In the genomic region with DNA sequence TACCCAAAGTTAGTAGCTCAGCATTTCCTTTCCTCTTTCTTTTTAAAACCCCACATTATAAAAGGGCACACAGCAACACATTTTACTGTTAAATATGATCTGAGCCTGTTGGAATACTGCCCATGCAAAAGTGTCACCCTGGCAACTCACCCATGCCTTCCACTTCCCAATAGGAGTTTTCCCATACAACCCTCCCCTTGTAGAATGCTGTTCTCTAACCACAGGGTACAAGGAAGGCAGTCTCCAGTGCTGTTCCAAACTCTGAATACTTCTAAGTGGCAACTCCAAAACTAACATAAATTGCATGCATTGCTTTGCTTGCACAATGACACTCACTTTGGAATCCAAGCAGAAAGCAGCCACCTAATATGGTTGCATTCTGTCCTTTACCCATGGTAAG, we compare ENCODE assay signal across 21 cellular contexts.
"Had no signal": no experiment of that assay in that cellular context is flagged by ENCODE, and none has a peak within 500 bp of the region (broad histone marks: within the 10 kb centered on the region; RNA-seq: fewer than 3 reads in every experiment).

No MANE protein-coding gene starts in this region.

- H3K36me3 Mint-ChIP-seq: natural killer cell; stimulated activated naive B cell treated with anti-CD40 and anti-IgM and Interleukin-4, amounts not matched to agents 10 μg/mL and 1 μg/mL and 100 μg/mL, for 72 hours had no signal

- H3K4me3 Mint-ChIP-seq: natural killer cell; neural crest cell; stimulated activated naive B cell treated with anti-CD40 and anti-IgM and Interleukin-4, amounts not matched to agents 10 μg/mL and 1 μg/mL and 100 μg/mL, for 72 hours; stimulated activated naive CD8-positive, alpha-beta T cell treated with anti-CD3 and anti-CD28 coated beads, Interleukin-15, Interleukin-2, amounts not matched to agents 100 ng/mL and 50 ng/mL, for 24 hours had no signal

- DNase-seq: dorsolateral prefrontal cortex; effector CD4-positive, alpha-beta T cell; gastrocnemius medialis; head of caudate nucleus; left ventricle myocardium superior; lower lobe of right lung; natural killer cell; pancreas; right lobe of liver; small intestine; stimulated activated CD4-positive, alpha-beta T cell treated with anti-CD3 and anti-CD28 coated beads, Interleukin-15, amount 100 ng/mL, for 24 hours; stimulated activated CD4-positive, alpha-beta T cell treated with anti-CD3 and anti-CD28 coated beads, Interleukin-2, amount 100 ng/mL, for 48 hours; stimulated activated naive B cell treated with anti-CD40 and anti-IgM and Interleukin-4, amounts not matched to agents 10 μg/mL and 1 μg/mL and 100 μg/mL, for 72 hours; transverse colon; upper lobe of right lung had no signal

- FAIRE-seq: keratinocyte, small intestine had no signal

- H3K9me3 Mint-ChIP-seq: stimulated activated naive CD8-positive, alpha-beta T cell treated with anti-CD3 and anti-CD28 coated beads, Interleukin-15, Interleukin-2, amounts not matched to agents 100 ng/mL and 50 ng/mL, for 24 hours had no signal

- H3K4me1 ChIP-seq: gastrocnemius medialis, lower lobe of right lung, right lobe of liver, transverse colon, upper lobe of right lung, vagina had no signal

- H3K4me3 ChIP-seq: dorsolateral prefrontal cortex, gastrocnemius medialis, lower lobe of right lung, pancreas, right lobe of liver, thoracic aorta, transverse colon, upper lobe of right lung, vagina had no signal

- H3K27ac Mint-ChIP-seq: natural killer cell; stimulated activated naive B cell treated with anti-CD40 and anti-IgM and Interleukin-4, amounts not matched to agents 10 μg/mL and 1 μg/mL and 100 μg/mL, for 72 hours; stimulated activated naive CD8-positive, alpha-beta T cell treated with anti-CD3 and anti-CD28 coated beads, Interleukin-15, Interleukin-2, amounts not matched to agents 100 ng/mL and 50 ng/mL, for 24 hours had no signal

- H3K9me3 ChIP-seq: gastrocnemius medialis, lower lobe of right lung, neutrophil, pancreas, right lobe of liver, thoracic aorta, transverse colon, upper lobe of right lung, vagina had no signal

- H3K36me3 ChIP-seq: gastrocnemius medialis, lower lobe of right lung, neutrophil, pancreas, right lobe of liver, thoracic aorta, transverse colon, upper lobe of right lung, vagina had no signal

- H3K4me1 Mint-ChIP-seq: natural killer cell; stimulated activated naive B cell treated with anti-CD40 and anti-IgM and Interleukin-4, amounts not matched to agents 10 μg/mL and 1 μg/mL and 100 μg/mL, for 72 hours had no signal

- H3K27me3 ChIP-seq: dorsolateral prefrontal cortex, gastrocnemius medialis, pancreas, right lobe of liver, transverse colon, upper lobe of right lung, vagina had no signal

- H3K27ac ChIP-seq: dorsolateral prefrontal cortex, gastrocnemius medialis, lower lobe of right lung, neutrophil, pancreas, right lobe of liver, thoracic aorta, transverse colon, upper lobe of right lung, vagina had no signal
